In genomic region chr1:36880155-36881070, GRCh38 we compare ENCODE assay signal across 21 cellular contexts.
DNase-seq lines count a peak whose midpoint lies in the region; ATAC-seq and TF ChIP-seq lines count a peak whose summit lies in the region.
"Had no signal": no experiment of that assay in that cellular context is flagged by ENCODE, and none has a peak within 500 bp of the region (broad histone marks: within the 10 kb centered on the region; RNA-seq: fewer than 3 reads in every experiment).

No MANE protein-coding gene starts in this region.

- ATAC-seq in left lobe of liver (no peak), GM18505 (IDR thresholded peaks at IDR 0.05; ENCODE audit: unreplicated experiment) (no peak)

- H3K79me2 ChIP-seq in H9 (ENCODE audit: insufficient read depth, low read length): no peaks in the 10 kb centered on the region

- in situ Hi-C loops in GM13977 (cut with MboI; ENCODE audit: low pct_unique_long_range_greater_than_20kb, low sequenced_read_pairs, unreplicated experiment): no loop called here

- H2BK120ac ChIP-seq in H9 (ENCODE audit: low read depth, low read length, poor library complexity, severe bottlenecking): no peak overlapping the region

- H3K18ac ChIP-seq in H9 (ENCODE audit: insufficient read length, low read depth, low read length): no peak overlapping the region

- H3K36me3 Mint-ChIP-seq in H9 (ENCODE audit: insufficient read depth in 1 of 3, low read depth in 3 of 3): no peaks in the 10 kb centered on the region; a peak in 1 of 7 replicates
- H3K36me3 Mint-ChIP-seq in progenitor cell of endocrine pancreas (ENCODE audit: insufficient read depth): no peaks in the 10 kb centered on the region

- H3K56ac ChIP-seq in H9 (ENCODE audit: insufficient read length, low read depth, low read length): no peak overlapping the region

- DNase-seq in D341Med (ENCODE audit: low spot score): peak; percentile 16
- DNase-seq in H9: peak; percentile 22
- peak; percentile 32 for DNase-seq in left lobe of liver (ENCODE audit: low spot score)
- peak; percentile 9 for DNase-seq in progenitor cell of endocrine pancreas (ENCODE audit: low spot score, unreplicated experiment)
- DNase-seq in activated T-cell treated with anti-CD3 and anti-CD28 coated beads, Interleukin-2, amount 50 U/mL, for 48 hours: no peak
- no peak for DNase-seq in GM13977 (ENCODE audit: low spot score)
- DNase-seq: activated CD4-positive, alpha-beta T cell treated with anti-CD3 and anti-CD28 coated beads, Interleukin-2, amount 10 ng/mL, durations not matched to agents 24 days and 14 days; DMS53; KBM-7; NCI-H2081; NCI-H226; NCI-H69; posterior cingulate gyrus; SHP77; SW 1271; T1000; WERI-Rb-1 had no signal

- TF ChIP-seq POLR2A in GM18505 (IDR thresholded peaks at IDR 0.05; ENCODE audit: borderline replicate concordance, extremely low read depth, insufficient read depth, insufficient read length): no peak

- H2BK5ac ChIP-seq in H9 (ENCODE audit: insufficient read length, low read length): no peak overlapping the region

- no peak overlapping the region for H2BK12ac ChIP-seq in H9 (ENCODE audit: insufficient read length, low read depth, low read length)

- no peak overlapping the region for H2AFZ ChIP-seq in H9 (ENCODE audit: low read length)

- H3K79me1 ChIP-seq in H9 (ENCODE audit: insufficient read depth, low read depth, low read length, poor library complexity, severe bottlenecking): no peaks in the 10 kb centered on the region

- no peak overlapping the region for H4K5ac ChIP-seq in H9 (ENCODE audit: insufficient read length, low read depth, low read length)

- H3K14ac ChIP-seq in H9 (ENCODE audit: insufficient read depth, low read length): no peak overlapping the region; the same call in 1 of the 2 replicates

- H3K4me3 Mint-ChIP-seq in H9 (no peak overlapping the region), progenitor cell of endocrine pancreas (ENCODE audit: low read depth) (no peak overlapping the region)
- H3K4me3 Mint-ChIP-seq: activated CD4-positive, alpha-beta T cell treated with anti-CD3 and anti-CD28 coated beads, Interleukin-2, amount 10 ng/mL, durations not matched to agents 24 days and 14 days; central memory CD8-positive, alpha-beta T cell; stimulated activated naive CD8-positive, alpha-beta T cell treated with anti-CD3 and anti-CD28 coated beads, Interleukin-15, Interleukin-2, amounts not matched to agents 100 ng/mL and 50 ng/mL, for 24 hours had no signal

- H2BK20ac ChIP-seq in H9 (ENCODE audit: low read depth, low read length, poor library complexity, severe bottlenecking): no peak overlapping the region

- H3K23me2 ChIP-seq in H9 (ENCODE audit: insufficient read length, low read depth, low read length, poor library complexity, severe bottlenecking): no peaks in the 10 kb centered on the region

- no peaks in the 10 kb centered on the region for H3K4me1 Mint-ChIP-seq in H9
- no peaks in the 10 kb centered on the region for H3K4me1 Mint-ChIP-seq in progenitor cell of endocrine pancreas (ENCODE audit: low read depth)
- H3K4me1 Mint-ChIP-seq: activated CD4-positive, alpha-beta T cell treated with anti-CD3 and anti-CD28 coated beads, Interleukin-2, amount 10 ng/mL, durations not matched to agents 24 days and 14 days; central memory CD8-positive, alpha-beta T cell had no signal

- H3K4me1 ChIP-seq in H9 (ENCODE audit: insufficient read depth, low read length): no peaks in the 10 kb centered on the region

- H3K27ac ChIP-seq in H9 (ENCODE audit: insufficient read length, low read depth, low read length): no peak overlapping the region
- H3K27ac ChIP-seq: BLaER1, WERI-Rb-1 had no signal

- H3K27me3 Mint-ChIP-seq in H9 (ENCODE audit: low read depth) (peaks cover 3% of the 10 kb centered on the region), progenitor cell of endocrine pancreas (peaks cover 14% of the 10 kb centered on the region)

- H3K4me2 ChIP-seq in H9 (ENCODE audit: insufficient read depth, insufficient read length, low read length): no peak overlapping the region
- H3K4me2 ChIP-seq: BLaER1 had no signal

- H3K9me3 ChIP-seq in H9 (ENCODE audit: control insufficient read depth, low read depth, low read length): no peaks in the 10 kb centered on the region
- H3K9me3 ChIP-seq: BLaER1 had no signal

- H3K27ac Mint-ChIP-seq in H9: peak overlapping the region in 1 of 3 experiments; percentile 44; a peak in 1 of 7 replicates
- H3K27ac Mint-ChIP-seq in progenitor cell of endocrine pancreas: no peak overlapping the region
- H3K27ac Mint-ChIP-seq: activated CD4-positive, alpha-beta T cell treated with anti-CD3 and anti-CD28 coated beads, Interleukin-2, amount 10 ng/mL, durations not matched to agents 24 days and 14 days; stimulated activated naive CD8-positive, alpha-beta T cell treated with anti-CD3 and anti-CD28 coated beads, Interleukin-15, Interleukin-2, amounts not matched to agents 100 ng/mL and 50 ng/mL, for 24 hours had no signal

- H4K20me1 ChIP-seq in H9 (ENCODE audit: control insufficient read depth, insufficient read depth, insufficient read length): no peaks in the 10 kb centered on the region
- H4K20me1 ChIP-seq: BLaER1 had no signal

- H3K23ac ChIP-seq in H9 (ENCODE audit: insufficient read length, low read depth, low read length): no peak overlapping the region

- TF ChIP-seq CTCF in H9 (conservative IDR thresholded peaks at IDR 0.05) (no peak), progenitor cell of endocrine pancreas (IDR thresholded peaks at IDR 0.05; ENCODE audit: unreplicated experiment) (no peak), GM13977 (IDR thresholded peaks at IDR 0.05; ENCODE audit: extremely low read depth, insufficient read depth, missing control alignments) (no peak)

- H3T11ph ChIP-seq in H9 (ENCODE audit: low read length): no peak overlapping the region

- H4K91ac ChIP-seq in H9 (ENCODE audit: insufficient read length, low read depth, low read length): no peak overlapping the region

- H3K9me3 Mint-ChIP-seq in H9: no peaks in the 10 kb centered on the region
- H3K9me3 Mint-ChIP-seq in progenitor cell of endocrine pancreas (ENCODE audit: low read depth): no peaks in the 10 kb centered on the region
- H3K9me3 Mint-ChIP-seq: activated CD4-positive, alpha-beta T cell treated with anti-CD3 and anti-CD28 coated beads, Interleukin-2, amount 10 ng/mL, durations not matched to agents 24 days and 14 days; central memory CD8-positive, alpha-beta T cell; stimulated activated naive CD8-positive, alpha-beta T cell treated with anti-CD3 and anti-CD28 coated beads, Interleukin-15, Interleukin-2, amounts not matched to agents 100 ng/mL and 50 ng/mL, for 24 hours had no signal

- no peak overlapping the region for H2BK15ac ChIP-seq in H9 (ENCODE audit: low read depth, low read length)

- no peak overlapping the region for H2AK5ac ChIP-seq in H9 (ENCODE audit: insufficient read length, low read length)

- H3K27me3 ChIP-seq in H9 (ENCODE audit: insufficient read depth, low read length): no peaks in the 10 kb centered on the region
- H3K27me3 ChIP-seq: BLaER1 had no signal

- WGBS in H9 (ENCODE audit: extremely low coverage, insufficient read length, low lambda C conversion rate): no CpG with 5 or more reads among the region's 22 CpGs

- H4K8ac ChIP-seq in H9 (replicated peaks; ENCODE audit: insufficient read length, low read depth, low read length): no peak overlapping the region

- H3K4ac ChIP-seq in H9 (ENCODE audit: low read depth, low read length): no peak overlapping the region

- H3K9ac ChIP-seq in H9 (ENCODE audit: extremely low read depth, insufficient read length, low read length): no peak overlapping the region
- H3K9ac ChIP-seq: BLaER1 had no signal

Comparison
In these comparisons a context has a peak if more than half of its experiments do, and no peak if none do; other contexts are left out.
1. DNase-seq: peak in D341Med (single experiment), H9 (single experiment), left lobe of liver (single experiment) and progenitor cell of endocrine pancreas (single experiment); none in activated T-cell treated with anti-CD3 and anti-CD28 coated beads, Interleukin-2, amount 50 U/mL, for 48 hours (0 of 2) and GM13977 (single experiment).